In genomic region chr2:16674154-16674553, GRCh38 we compare ENCODE assay signal across 33 cellular contexts.
"Had no signal": no experiment of that assay in that cellular context is flagged by ENCODE, and none has a peak within 500 bp of the region (broad histone marks: within the 10 kb centered on the region; RNA-seq: fewer than 3 reads in every experiment).

No MANE protein-coding gene starts in this region.

- H3K36me3 Mint-ChIP-seq: activated CD8-positive, alpha-beta memory T cell treated with anti-CD3 and anti-CD28 coated beads, Interleukin-2, amount 10 ng/mL, durations not matched to agents 7 days and 5 days; activated naive CD4-positive, alpha-beta T cell treated with anti-CD3 and anti-CD28 coated beads, Interleukin-2, amount 10 ng/mL, durations not matched to agents 7 days and 5 days; activated naive CD4-positive, alpha-beta T cell treated with anti-CD3 and anti-CD28 coated beads, Interleukin-2, amount 50 U/mL, for 24 hours; activated naive CD8-positive, alpha-beta T cell; activated naive CD8-positive, alpha-beta T cell treated with anti-CD3 and anti-CD28 coated beads, Interleukin-2, amount 10 ng/mL, durations not matched to agents 7 days and 5 days; brain had no signal

- H3K27ac Mint-ChIP-seq: activated CD4-positive, alpha-beta memory T cell treated with anti-CD3 and anti-CD28 coated beads, Interleukin-2, amount 10 ng/mL, durations not matched to agents 7 days and 5 days; activated CD4-positive, alpha-beta T cell treated with anti-CD3 and anti-CD28 coated beads, Interleukin-2, amount 10 ng/mL, durations not matched to agents 7 days and 5 days; activated CD8-positive, alpha-beta memory T cell treated with anti-CD3 and anti-CD28 coated beads, Interleukin-2, amount 10 ng/mL, durations not matched to agents 7 days and 5 days; activated CD8-positive, alpha-beta T cell treated with anti-CD3 and anti-CD28 coated beads, Interleukin-2, amount 10 ng/mL, durations not matched to agents 7 days and 5 days; activated naive CD4-positive, alpha-beta T cell treated with anti-CD3 and anti-CD28 coated beads, Interleukin-2, amount 10 ng/mL, durations not matched to agents 7 days and 5 days; activated naive CD4-positive, alpha-beta T cell treated with anti-CD3 and anti-CD28 coated beads, Interleukin-2, amount 50 U/mL, for 24 hours; activated naive CD8-positive, alpha-beta T cell; activated naive CD8-positive, alpha-beta T cell treated with anti-CD3 and anti-CD28 coated beads, Interleukin-2, amount 10 ng/mL, durations not matched to agents 7 days and 5 days; activated naive CD8-positive, alpha-beta T cell treated with anti-CD3 and anti-CD28 coated beads, Interleukin-2, amount 50 U/mL, for 24 hours; activated T-cell treated with anti-CD3 and anti-CD28 coated beads, Interleukin-2, amount 50 U/mL, for 24 hours; activated T-helper 2 cell treated with anti-CD3 and anti-CD28 coated beads, Interferon-gamma antibody, Interleukin-2, Interleukin-4, amounts not matched to agents 10 μg/mL and 5 μg/mL and 100 μg/mL, durations not matched to agents 14 hours and 24 hours and 36 hours; T-helper 1 cell treated with Interleukin-12 subunit alpha and Interleukin-12 subunit beta and Interleukin-4 antibody, amounts not matched to agents 30 μg/mL and 1 μg/mL, for 36 hours; T-helper 2 cell treated with Interferon-gamma antibody and Interleukin-4, amounts not matched to agents 5 μg/mL and 100 μg/mL, for 36 hours; WTC11 had no signal

- H3K4me1 ChIP-seq: ascending aorta had no signal

- H3K4me3 Mint-ChIP-seq: activated CD4-positive, alpha-beta memory T cell treated with anti-CD3 and anti-CD28 coated beads, Interleukin-2, amount 10 ng/mL, durations not matched to agents 7 days and 5 days; activated CD4-positive, alpha-beta T cell treated with anti-CD3 and anti-CD28 coated beads, Interleukin-2, amount 10 ng/mL, durations not matched to agents 7 days and 5 days; activated CD8-positive, alpha-beta memory T cell treated with anti-CD3 and anti-CD28 coated beads, Interleukin-2, amount 10 ng/mL, durations not matched to agents 7 days and 5 days; activated CD8-positive, alpha-beta T cell treated with anti-CD3 and anti-CD28 coated beads, Interleukin-2, amount 10 ng/mL, durations not matched to agents 7 days and 5 days; activated naive CD4-positive, alpha-beta T cell treated with anti-CD3 and anti-CD28 coated beads, Interleukin-2, amount 10 ng/mL, durations not matched to agents 7 days and 5 days; activated naive CD4-positive, alpha-beta T cell treated with anti-CD3 and anti-CD28 coated beads, Interleukin-2, amount 50 U/mL, for 24 hours; activated naive CD8-positive, alpha-beta T cell; activated naive CD8-positive, alpha-beta T cell treated with anti-CD3 and anti-CD28 coated beads, Interleukin-2, amount 10 ng/mL, durations not matched to agents 7 days and 5 days; activated naive CD8-positive, alpha-beta T cell treated with anti-CD3 and anti-CD28 coated beads, Interleukin-2, amount 50 U/mL, for 24 hours; activated T-cell treated with anti-CD3 and anti-CD28 coated beads, Interleukin-2, amount 50 U/mL, for 24 hours; brain; T-helper 1 cell treated with Interleukin-12 subunit alpha and Interleukin-12 subunit beta and Interleukin-4 antibody, amounts not matched to agents 30 μg/mL and 1 μg/mL, for 36 hours; T-helper 2 cell treated with Interferon-gamma antibody and Interleukin-4, amounts not matched to agents 5 μg/mL and 100 μg/mL, for 36 hours; WTC11 had no signal

- H3K4me3 ChIP-seq: ascending aorta had no signal

- H3K27ac ChIP-seq: ascending aorta, WERI-Rb-1 had no signal

- H3K27me3 Mint-ChIP-seq: activated naive CD8-positive, alpha-beta T cell treated with anti-CD3 and anti-CD28 coated beads, Interleukin-2, amount 10 ng/mL, durations not matched to agents 7 days and 5 days had no signal

- H3K27me3 ChIP-seq: ascending aorta had no signal

- H3K4me1 Mint-ChIP-seq: activated CD4-positive, alpha-beta memory T cell treated with anti-CD3 and anti-CD28 coated beads, Interleukin-2, amount 10 ng/mL, durations not matched to agents 7 days and 5 days; activated CD4-positive, alpha-beta T cell treated with anti-CD3 and anti-CD28 coated beads, Interleukin-2, amount 10 ng/mL, durations not matched to agents 7 days and 5 days; activated CD8-positive, alpha-beta memory T cell treated with anti-CD3 and anti-CD28 coated beads, Interleukin-2, amount 10 ng/mL, durations not matched to agents 7 days and 5 days; activated naive CD4-positive, alpha-beta T cell treated with anti-CD3 and anti-CD28 coated beads, Interleukin-2, amount 10 ng/mL, durations not matched to agents 7 days and 5 days; activated naive CD4-positive, alpha-beta T cell treated with anti-CD3 and anti-CD28 coated beads, Interleukin-2, amount 50 U/mL, for 24 hours; activated naive CD8-positive, alpha-beta T cell treated with anti-CD3 and anti-CD28 coated beads, Interleukin-2, amount 10 ng/mL, durations not matched to agents 7 days and 5 days; activated naive CD8-positive, alpha-beta T cell treated with anti-CD3 and anti-CD28 coated beads, Interleukin-2, amount 50 U/mL, for 24 hours; WTC11 had no signal

- H3K36me3 ChIP-seq: ascending aorta, WERI-Rb-1 had no signal

- DNase-seq: activated CD4-positive, alpha-beta memory T cell treated with anti-CD3 and anti-CD28 coated beads, Interleukin-2, amount 10 ng/mL, durations not matched to agents 7 days and 5 days; activated CD4-positive, alpha-beta T cell treated with anti-CD3 and anti-CD28 coated beads for 4 hours; activated CD4-positive, alpha-beta T cell treated with anti-CD3 and anti-CD28 coated beads, Interleukin-2, amount 10 ng/mL, durations not matched to agents 7 days and 5 days; activated CD4-positive, alpha-beta T cell treated with anti-CD3 and anti-CD28 coated beads, Interleukin-2, amount 50 U/mL, for 48 hours; activated CD4-positive, CD25-positive, alpha-beta regulatory T cell; activated CD8-positive, alpha-beta memory T cell treated with anti-CD3 and anti-CD28 coated beads for 24 hours; activated CD8-positive, alpha-beta memory T cell treated with anti-CD3 and anti-CD28 coated beads, Interleukin-2, amount 10 ng/mL, durations not matched to agents 7 days and 5 days; activated CD8-positive, alpha-beta memory T cell treated with anti-CD3 and anti-CD28 coated beads, Interleukin-2, amount 50 U/mL, for 48 hours; activated CD8-positive, alpha-beta T cell treated with anti-CD3 and anti-CD28 coated beads, Interleukin-2, amount 10 ng/mL, durations not matched to agents 7 days and 5 days; activated effector memory CD4-positive, alpha-beta T cell treated with Interleukin-2 at 50 U/mL for 16 hours; activated gamma-delta T cell; activated naive CD4-positive, alpha-beta T cell treated with anti-CD3 and anti-CD28 coated beads, Interleukin-2, amount 10 ng/mL, durations not matched to agents 7 days and 5 days; activated naive CD4-positive, alpha-beta T cell treated with Interleukin-2 at 50 U/mL for 16 hours; activated naive CD8-positive, alpha-beta T cell treated with anti-CD3 and anti-CD28 coated beads, Interleukin-2, amount 10 ng/mL, durations not matched to agents 7 days and 5 days; activated naive CD8-positive, alpha-beta T cell treated with anti-CD3 and anti-CD28 coated beads, Interleukin-2, amount 50 U/mL, for 24 hours; activated T-cell treated with anti-CD3 and anti-CD28 coated beads, Interleukin-2, amount 50 U/mL, for 24 hours; activated T-cell treated with anti-CD3 and anti-CD28 coated beads, Interleukin-2, amount 50 U/mL, for 48 hours; amygdala; anterior cingulate cortex; central memory CD4-positive, alpha-beta T cell; SW 1271; T-helper 1 cell; T-helper 2 cell; T-helper 9 cell; WERI-Rb-1 had no signal
